Comparison of ENCODE assay signal across 1 cellular context in genomic region chrX:283115-283845, GRCh38.
TF ChIP-seq lines count a peak whose summit lies in the region.

No MANE protein-coding gene starts in this region.

TF ChIP-seq in IMR-90, 13 proteins besides CTCF, POLR2A, EP300 and RAD21 (continued from another document):
- no peak for TF ChIP-seq MAFK (IDR thresholded peaks at IDR 0.05; ENCODE audit: low read depth, low read length)
